In the genomic region with DNA sequence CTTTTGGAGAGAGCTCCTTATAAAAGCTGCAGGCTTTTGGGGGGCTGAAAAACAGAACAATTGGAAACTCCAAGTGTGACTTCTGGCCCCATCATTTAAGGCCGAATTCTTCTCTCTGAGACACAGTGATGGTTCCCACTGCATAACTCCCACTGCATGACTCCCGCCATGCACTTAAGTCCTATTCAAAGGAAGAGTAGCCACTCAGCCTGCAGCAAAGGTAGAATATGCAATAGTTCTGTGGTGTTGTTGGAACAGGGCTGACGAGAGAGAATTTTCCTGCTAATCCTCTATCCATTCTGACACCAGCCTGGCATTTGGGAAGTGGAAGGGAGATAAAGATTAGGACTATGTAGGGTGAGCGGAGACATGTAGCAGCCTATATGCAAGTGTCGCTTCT, we compare ENCODE assay signal across 24 cellular contexts.
"Had no signal": no experiment of that assay in that cellular context is flagged by ENCODE, and none has a peak within 500 bp of the region (broad histone marks: within the 10 kb centered on the region; RNA-seq: fewer than 3 reads in every experiment).

No MANE protein-coding gene starts in this region.

- H3K4me3 ChIP-seq: coronary artery, esophagus squamous epithelium, heart right ventricle, lower lobe of right lung, ovary, right lobe of liver, testis, tibial artery had no signal

- H3K9me3 Mint-ChIP-seq: natural killer cell had no signal

- H3K4me3 Mint-ChIP-seq: natural killer cell; stimulated activated memory B cell treated with anti-CD40 and anti-IgM and Interleukin-4, amounts not matched to agents 10 μg/mL and 1 μg/mL and 100 μg/mL, for 72 hours; type B pancreatic cell had no signal

- H3K27ac Mint-ChIP-seq: natural killer cell; progenitor cell of endocrine pancreas; stimulated activated memory B cell treated with anti-CD40 and anti-IgM and Interleukin-4, amounts not matched to agents 10 μg/mL and 1 μg/mL and 100 μg/mL, for 72 hours; type B pancreatic cell had no signal

- H3K36me3 ChIP-seq: esophagus squamous epithelium, heart right ventricle, lower lobe of right lung, ovary, right lobe of liver, tibial artery had no signal

- H3K36me3 Mint-ChIP-seq: natural killer cell; stimulated activated memory B cell treated with anti-CD40 and anti-IgM and Interleukin-4, amounts not matched to agents 10 μg/mL and 1 μg/mL and 100 μg/mL, for 72 hours; type B pancreatic cell had no signal

- DNase-seq: dermis blood vessel endothelial cell; effector memory CD4-positive, alpha-beta T cell; erythroblast; esophagus squamous epithelium; foreskin melanocyte; glutamatergic neuron; heart right ventricle; hippocampal formation; left ventricle myocardium superior; lower lobe of right lung; natural killer cell; occipital lobe; ovary; right lobe of liver; stimulated activated CD4-positive, alpha-beta T cell treated with anti-CD3 and anti-CD28 coated beads, Interleukin-2, amount 100 ng/mL, for 24 hours; stimulated activated CD4-positive, alpha-beta T cell treated with anti-CD3 and anti-CD28 coated beads, Interleukin-4, amount 100 ng/mL, for 24 hours; stimulated activated naive CD8-positive, alpha-beta T cell treated with anti-CD3 and anti-CD28 coated beads, Interleukin-15, Interleukin-2, amounts not matched to agents 100 U/mL and 50 U/mL, for 24 hours; substantia nigra; testis; tibial artery had no signal

- ATAC-seq: lower lobe of right lung; natural killer cell; right lobe of liver; stimulated activated memory B cell treated with anti-CD40 and anti-IgM and Interleukin-4, amounts not matched to agents 10 μg/mL and 1 μg/mL and 100 μg/mL, for 72 hours; stimulated activated naive CD8-positive, alpha-beta T cell treated with anti-CD3 and anti-CD28 coated beads, Interleukin-15, Interleukin-2, amounts not matched to agents 100 U/mL and 50 U/mL, for 24 hours had no signal

- H3K9me3 ChIP-seq: esophagus squamous epithelium, heart right ventricle, lower lobe of right lung, ovary, right lobe of liver, testis, tibial artery had no signal

- H3K27me3 ChIP-seq: heart right ventricle, ovary, right lobe of liver, testis, tibial artery had no signal

- H3K4me1 Mint-ChIP-seq: natural killer cell; stimulated activated memory B cell treated with anti-CD40 and anti-IgM and Interleukin-4, amounts not matched to agents 10 μg/mL and 1 μg/mL and 100 μg/mL, for 72 hours had no signal

- H3K27me3 Mint-ChIP-seq: progenitor cell of endocrine pancreas; stimulated activated memory B cell treated with anti-CD40 and anti-IgM and Interleukin-4, amounts not matched to agents 10 μg/mL and 1 μg/mL and 100 μg/mL, for 72 hours; type B pancreatic cell had no signal

- H3K27ac ChIP-seq: coronary artery, esophagus squamous epithelium, heart right ventricle, lower lobe of right lung, ovary, right lobe of liver, testis, tibial artery had no signal

- H3K4me1 ChIP-seq: esophagus squamous epithelium, lower lobe of right lung, right lobe of liver, testis, tibial artery had no signal
